16 cellular contexts compared by ENCODE assay signal in genomic region chr4:174579421-174579820, GRCh38. TPM values are rescaled to one million over a fixed set of nuclear protein-coding genes. Genes with fewer than 3 reads are reported as not detected.
DNase-seq lines count a peak whose midpoint lies in the region; ATAC-seq and TF ChIP-seq lines count a peak whose summit lies in the region.
"Had no signal": no experiment of that assay in that cellular context is flagged by ENCODE, and none has a peak within 500 bp of the region (broad histone marks: within the 10 kb centered on the region; RNA-seq: fewer than 3 reads in every experiment).

No MANE protein-coding gene starts in this region.

- in situ Hi-C loops in astrocyte of the spinal cord (cut with HindIII; ENCODE audit: low sequenced_read_pairs), result no loop called here

- no peaks in the 10 kb centered on the region for H3K79me2 ChIP-seq in ACC112 (ENCODE audit: control insufficient read depth, insufficient read depth, low read length, unreplicated experiment)
- H3K79me2 ChIP-seq in smooth muscle cell (ENCODE audit: low read depth), result no peaks in the 10 kb centered on the region

- H3K27ac ChIP-seq in ACC112 (ENCODE audit: low read depth, low read length), result 0 out of 2 replicates have a peak overlapping the region, but pooled peaks have one; percentile 33
- no peak overlapping the region for H3K27ac ChIP-seq in smooth muscle cell (ENCODE audit: low read depth)
- H3K27ac ChIP-seq: 22Rv1, BLaER1, GM23248 had no signal

- H3F3A ChIP-seq in smooth muscle cell (ENCODE audit: low read depth), result peaks cover 4% of the 10 kb centered on the region

- TF ChIP-seq CTCF in astrocyte of the spinal cord (IDR thresholded peaks at IDR 0.05; ENCODE audit: low read depth, low read length) (no peak), fibroblast of the aortic adventitia (IDR thresholded peaks at IDR 0.05; ENCODE audit: insufficient read depth, low read length) (no peak), smooth muscle cell (IDR thresholded peaks at IDR 0.05; ENCODE audit: borderline replicate concordance, insufficient read depth, poor library complexity, severe bottlenecking) (no peak)

- peak overlapping the region; percentile 34 for H3K4me2 ChIP-seq in smooth muscle cell
- H3K4me2 ChIP-seq: BLaER1 had no signal

- H4K20me1 ChIP-seq in smooth muscle cell (ENCODE audit: low read depth), result no peaks in the 10 kb centered on the region
- H4K20me1 ChIP-seq: BLaER1 had no signal

- H3K27me3 ChIP-seq in ACC112 (ENCODE audit: insufficient read depth, low read length) (no peaks in the 10 kb centered on the region), smooth muscle cell (ENCODE audit: low read depth) (no peaks in the 10 kb centered on the region)
- H3K27me3 ChIP-seq: BLaER1 had no signal

- H3K4me1 ChIP-seq in ACC112 (ENCODE audit: control insufficient read depth, insufficient read depth, low read length, unreplicated experiment), result peaks cover 32% of the 10 kb centered on the region
- H3K4me1 ChIP-seq in smooth muscle cell (ENCODE audit: low read depth), result no peaks in the 10 kb centered on the region
- H3K4me1 ChIP-seq: BLaER1 had no signal

- DNase-seq in astrocyte of the spinal cord (ENCODE audit: low read depth, low spot score) (peak; percentile 45), fibroblast of the aortic adventitia (ENCODE audit: low read depth) (peak; percentile 13), smooth muscle cell (lab: John Stamatoyannopoulos, UW; ENCODE audit: unreplicated experiment) (no peak), NCI-H1436 treated with DMSO at 0.1 percent for 48 hours (lab: John Stamatoyannopoulos, UW) (no peak)
- DNase-seq: AML-193; Caco-2; CD8-positive, alpha-beta memory T cell; DND-41; GDM1; GM23248; H7 had no signal

- 68% methylated on average over 3 of the region's 3 CpGs for WGBS in smooth muscle cell (ENCODE audit: low lambda C conversion rate)

- H3K36me3 ChIP-seq in ACC112 (ENCODE audit: insufficient read depth, low read length) (no peaks in the 10 kb centered on the region), smooth muscle cell (ENCODE audit: low read depth) (no peaks in the 10 kb centered on the region)
- H3K36me3 ChIP-seq: BLaER1 had no signal

- H2AFZ ChIP-seq in ACC112 (ENCODE audit: low read length, unreplicated experiment), result no peak overlapping the region
- no peak overlapping the region for H2AFZ ChIP-seq in smooth muscle cell (ENCODE audit: low read depth)
- H2AFZ ChIP-seq: GM23248 had no signal

- no peak overlapping the region for H3K4me3 ChIP-seq in ACC112 (ENCODE audit: low read depth, low read length)
- no peak overlapping the region for H3K4me3 ChIP-seq in astrocyte of the spinal cord (ENCODE audit: low read depth, low read length)
- H3K4me3 ChIP-seq in fibroblast of the aortic adventitia (ENCODE audit: low read depth, low read length), result no peak overlapping the region
- H3K4me3 ChIP-seq in smooth muscle cell, result no peak overlapping the region
- H3K4me3 ChIP-seq: BLaER1, GM23248 had no signal

- H3K9me3 ChIP-seq in smooth muscle cell (replicated peaks; ENCODE audit: low read depth), result no peaks in the 10 kb centered on the region
- H3K9me3 ChIP-seq: BLaER1, Caco-2 had no signal

- ATAC-seq in GM18517 (IDR thresholded peaks at IDR 0.05; ENCODE audit: unreplicated experiment), result no peak
- no peak for ATAC-seq in GM18511 (IDR thresholded peaks at IDR 0.05; ENCODE audit: unreplicated experiment)

- no peak overlapping the region for H3K9ac ChIP-seq in smooth muscle cell (ENCODE audit: low read depth)
- H3K9ac ChIP-seq: BLaER1, GM23248 had no signal

RNA-seq across cellular contexts. Expression of gene HPGD, which starts 57.1 kb away (rescaled TPM):
- total RNA-seq in fibroblast of the aortic adventitia (ENCODE audit: low replicate concordance), result 2.7 TPM in 1 of 2 replicates, not detected in the other
- 18.7 and 20.0 TPM in 2 replicates for total RNA-seq in smooth muscle cell
- 0.97 and 13.1 TPM in 2 replicates for polyA plus RNA-seq in smooth muscle cell
- total RNA-seq: GM23248 had no signal
- polyA plus RNA-seq: GM23248 had no signal

Comparison
In these comparisons a context has a peak if more than half of its experiments do, and no peak if none do; other contexts are left out.
1. DNase-seq: peak in astrocyte of the spinal cord (single experiment) and fibroblast of the aortic adventitia (single experiment); none in smooth muscle cell (single experiment) and NCI-H1436 treated with DMSO at 0.1 percent for 48 hours (single experiment).